In the genomic region with DNA sequence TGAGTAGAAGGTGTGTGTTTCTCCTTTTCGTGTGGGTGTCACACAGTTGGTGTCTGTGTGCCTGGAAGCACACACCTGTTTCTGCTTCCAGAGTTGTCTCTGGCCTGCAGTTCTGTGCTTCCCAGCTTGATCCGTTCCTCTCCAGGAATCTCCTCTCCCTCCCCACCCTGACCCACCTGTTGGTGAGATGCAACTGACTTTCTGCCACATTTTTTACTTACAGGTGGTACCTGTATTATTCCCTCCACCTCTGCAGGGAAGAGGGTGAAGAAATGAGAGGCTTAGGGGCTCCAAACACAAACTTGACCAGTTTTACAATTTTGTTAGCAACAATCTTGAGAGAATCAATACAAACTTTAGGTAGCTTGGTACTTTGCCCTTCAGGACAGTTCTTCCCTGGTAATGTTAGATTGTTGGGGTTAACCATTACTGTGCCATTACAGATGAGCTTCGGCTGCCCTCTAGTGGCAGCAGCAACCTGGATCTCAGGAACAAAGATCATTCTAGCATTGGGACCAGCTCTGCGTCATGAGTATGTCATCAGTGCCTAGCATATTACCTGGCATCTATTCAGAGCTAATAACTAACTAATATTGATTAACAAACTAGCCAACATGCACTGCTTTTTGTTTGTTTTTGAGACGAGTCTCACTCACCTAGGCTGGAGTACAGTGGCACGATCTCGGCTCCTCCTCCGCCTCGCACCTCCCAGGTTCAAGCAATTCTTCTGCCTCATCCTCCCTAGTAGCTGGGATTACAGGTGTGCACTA, we compare ENCODE assay signal across 8 cellular contexts. TPM values are rescaled to one million over a fixed set of nuclear protein-coding genes. Genes with fewer than 3 reads are reported as not detected.
DNase-seq lines count a peak whose midpoint lies in the region; ATAC-seq and TF ChIP-seq lines count a peak whose summit lies in the region.
"Not testable (repeated sequence)": the region's sequence is repeated elsewhere in the genome, so short reads cannot be mapped to it uniquely, and the experiment has no call there.

No MANE protein-coding gene starts in this region.

- H3K27me3 ChIP-seq in breast epithelium, result not testable (repeated sequence)

- TF ChIP-seq CTCF in breast epithelium (IDR thresholded peaks at IDR 0.05), result peak in 2 of 3 donors; percentile 23 to 58

- TF ChIP-seq POLR2A in breast epithelium (IDR thresholded peaks at IDR 0.05), result not testable (repeated sequence)

- not testable (repeated sequence) for H3K4me1 ChIP-seq in breast epithelium

- not testable (repeated sequence) for H3K36me3 ChIP-seq in breast epithelium

- H3K9me3 ChIP-seq in breast epithelium, result not testable (repeated sequence)

- intact Hi-C loops in breast epithelium (cut with DNase I; ENCODE audit: low total_unique reads), result not testable (repeated sequence)

- H3K27ac ChIP-seq in breast epithelium, result not testable (repeated sequence)

- DNase-seq in Ammon's horn (ENCODE audit: low spot score), result peak; percentile 24
- peak; percentile 41 for DNase-seq in NCI-H2227 treated with DMSO at 0.1 percent for 48 hours (lab: John Stamatoyannopoulos, UW)
- not testable (repeated sequence) for DNase-seq in breast epithelium (ENCODE audit: low spot score in 2 of 2)
- DNase-seq in iris pigment epithelial cell (ENCODE audit: low read depth), result peak; percentile 59
- DNase-seq in stimulated activated CD4-positive, alpha-beta T cell treated with anti-CD3 and anti-CD28 coated beads, Interleukin-1b, Interleukin-23, amount 100 ng/mL, for 4 hours (ENCODE audit: low read depth in 2 of 2), result peak; percentile 39 to 49

- not testable (repeated sequence) for H3K4me3 ChIP-seq in breast epithelium

- ATAC-seq in GM19324 (IDR thresholded peaks at IDR 0.05; ENCODE audit: low FRiP score, unreplicated experiment) (peak; percentile 67), HG03280 (IDR thresholded peaks at IDR 0.05; ENCODE audit: unreplicated experiment) (peak; percentile 80)
- peak; percentile 89 to 94 for ATAC-seq in activated CD4-positive, CD25-positive, alpha-beta regulatory T cell treated with anti-CD3 and anti-CD28 coated beads, Interleukin-2, amount 50 U/mL, for 24 hours

RNA-seq across cellular contexts. Expression of gene POM121, which starts 10.0 kb away (rescaled TPM):
- 10 to 100 TPM; 12.1 to 12.8 (median 12.3) TPM for total RNA-seq in breast epithelium

RNA-seq across cellular contexts. Expression of gene TRIM74, which starts 54.3 kb away (rescaled TPM):
- under 1 TPM; 0.16 to 0.98 (median 0.88) TPM for total RNA-seq in breast epithelium
